ENCODE assay signal across 1 cellular context in genomic region chr9:132978451-132979087, GRCh38.
TF ChIP-seq lines count a peak whose summit lies in the region.

TSS of gene GFI1B (plus strand) at chr9:132978694. CDS start at chr9:132986679, 7,985 bp downstream.

TF ChIP-seq in K562, 482 proteins besides CTCF, POLR2A, EP300 and RAD21 (continued from another document and continues in another):
- TF ChIP-seq, protein P1, sequence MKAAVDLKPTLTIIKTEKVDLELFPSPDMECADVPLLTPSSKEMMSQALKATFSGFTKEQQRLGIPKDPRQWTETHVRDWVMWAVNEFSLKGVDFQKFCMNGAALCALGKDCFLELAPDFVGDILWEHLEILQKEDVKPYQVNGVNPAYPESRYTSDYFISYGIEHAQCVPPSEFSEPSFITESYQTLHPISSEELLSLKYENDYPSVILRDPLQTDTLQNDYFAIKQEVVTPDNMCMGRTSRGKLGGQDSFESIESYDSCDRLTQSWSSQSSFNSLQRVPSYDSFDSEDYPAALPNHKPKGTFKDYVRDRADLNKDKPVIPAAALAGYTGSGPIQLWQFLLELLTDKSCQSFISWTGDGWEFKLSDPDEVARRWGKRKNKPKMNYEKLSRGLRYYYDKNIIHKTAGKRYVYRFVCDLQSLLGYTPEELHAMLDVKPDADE (conservative IDR thresholded peaks at IDR 0.05; ENCODE audit: control insufficient read depth, low read depth, low read length): no peak; the same call in 1 of the 2 replicates
- TF ChIP-seq RCOR1 (IDR thresholded peaks at IDR 0.05; ENCODE audit: borderline replicate concordance in 1 of 2, low read depth in 2 of 2, low read length in 2 of 2) (peak; percentile 99), ZNF239 (CRISPR knock-in tag; IDR thresholded peaks at IDR 0.05) (no peak), ZNF384 (IDR thresholded peaks at IDR 0.05; ENCODE audit: low read depth, low read length) (no peak), ZNF12 (CRISPR knock-in tag; IDR thresholded peaks at IDR 0.05) (no peak), HMG20A (CRISPR knock-in tag; conservative IDR thresholded peaks at IDR 0.05) (peak; percentile 81; the same call in 1 of the 2 replicates), SMARCA4 (IDR thresholded peaks at IDR 0.05) (no peak), THRAP3 (IDR thresholded peaks at IDR 0.05; ENCODE audit: borderline replicate concordance) (no peak), ZNF583 (CRISPR knock-in tag; IDR thresholded peaks at IDR 0.05) (no peak), ZNF398 (CRISPR knock-in tag; IDR thresholded peaks at IDR 0.05) (no peak), ZNF518B (CRISPR knock-in tag; IDR thresholded peaks at IDR 0.05) (no peak), TCF7L2 (IDR thresholded peaks at IDR 0.05; ENCODE audit: low read depth, low read length) (no peak), IRF2 (CRISPR knock-in tag; IDR thresholded peaks at IDR 0.05) (no peak), NR2C2 (CRISPR knock-in tag; IDR thresholded peaks at IDR 0.05) (no peak), NR2C2 (tag; IDR thresholded peaks at IDR 0.05) (0 out of 2 replicates have a peak, but pooled peaks have one; percentile 43), HDAC3 (IDR thresholded peaks at IDR 0.05; ENCODE audit: borderline replicate concordance, partially characterized antibody) (no peak), FOSL1 (tag; conservative IDR thresholded peaks at IDR 0.05) (0 out of 2 replicates have a peak, but pooled peaks have one; percentile 28), RBFOX2 (IDR thresholded peaks at IDR 0.05; ENCODE audit: low read depth, low read length) (peak; percentile 65), TOE1 (IDR thresholded peaks at IDR 0.05; ENCODE audit: borderline replicate concordance) (no peak), TOE1 (CRISPR knock-in tag; IDR thresholded peaks at IDR 0.05; ENCODE audit: borderline replicate concordance, low read depth) (no peak), NFATC3 (IDR thresholded peaks at IDR 0.05) (no peak), ZBTB9 (CRISPR knock-in tag; IDR thresholded peaks at IDR 0.05) (no peak), CUX1 (CRISPR knock-in tag; IDR thresholded peaks at IDR 0.05) (no peak), MXI1 (IDR thresholded peaks at IDR 0.05; ENCODE audit: low read depth, low read length) (peak; percentile 65; the same call in 1 of the 2 replicates), SNAPC5 (CRISPR knock-in tag; IDR thresholded peaks at IDR 0.05) (no peak), ELF1 (tag; IDR thresholded peaks at IDR 0.05) (no peak), SMC3 (conservative IDR thresholded peaks at IDR 0.05; ENCODE audit: insufficient read depth, low read depth, low read length) (no peak), PTTG1 (tag; IDR thresholded peaks at IDR 0.05; ENCODE audit: low read depth) (no peak), MYBL2 (IDR thresholded peaks at IDR 0.05; ENCODE audit: low read depth) (no peak), MYBL2 (CRISPR knock-in tag; IDR thresholded peaks at IDR 0.05; ENCODE audit: borderline replicate concordance) (no peak), TEAD4 (IDR thresholded peaks at IDR 0.05; ENCODE audit: low read length) (peak; percentile 57), TEAD4 (CRISPR knock-in tag; IDR thresholded peaks at IDR 0.05; ENCODE audit: borderline replicate concordance) (no peak), MAX (CRISPR knock-in tag; IDR thresholded peaks at IDR 0.05) (0 out of 2 replicates have a peak, but pooled peaks have one; percentile 29), ZNF224 (CRISPR knock-in tag; IDR thresholded peaks at IDR 0.05) (no peak), HDAC2 (IDR thresholded peaks at IDR 0.05) (peak; percentile 97), ZNF311 (CRISPR knock-in tag; IDR thresholded peaks at IDR 0.05) (0 out of 2 replicates have a peak, but pooled peaks have one; percentile 39), ATF4 (CRISPR knock-in tag; IDR thresholded peaks at IDR 0.05) (no peak), ZNF324 (CRISPR knock-in tag; IDR thresholded peaks at IDR 0.05) (no peak), TRIM28 (IDR thresholded peaks at IDR 0.05) (no peak), CBFA2T2 (conservative IDR thresholded peaks at IDR 0.05) (no peak), TARDBP (IDR thresholded peaks at IDR 0.05) (no peak), HCFC1 (IDR thresholded peaks at IDR 0.05; ENCODE audit: low read depth, low read length) (no peak), ZNF551 (CRISPR knock-in tag; IDR thresholded peaks at IDR 0.05) (no peak)
- TF ChIP-seq, protein P2, sequence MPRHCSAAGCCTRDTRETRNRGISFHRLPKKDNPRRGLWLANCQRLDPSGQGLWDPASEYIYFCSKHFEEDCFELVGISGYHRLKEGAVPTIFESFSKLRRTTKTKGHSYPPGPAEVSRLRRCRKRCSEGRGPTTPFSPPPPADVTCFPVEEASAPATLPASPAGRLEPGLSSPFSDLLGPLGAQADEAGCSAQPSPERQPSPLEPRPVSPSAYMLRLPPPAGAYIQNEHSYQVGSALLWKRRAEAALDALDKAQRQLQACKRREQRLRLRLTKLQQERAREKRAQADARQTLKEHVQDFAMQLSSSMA (CRISPR knock-in tag; IDR thresholded peaks at IDR 0.05): no peak
- TF ChIP-seq, protein P3, sequence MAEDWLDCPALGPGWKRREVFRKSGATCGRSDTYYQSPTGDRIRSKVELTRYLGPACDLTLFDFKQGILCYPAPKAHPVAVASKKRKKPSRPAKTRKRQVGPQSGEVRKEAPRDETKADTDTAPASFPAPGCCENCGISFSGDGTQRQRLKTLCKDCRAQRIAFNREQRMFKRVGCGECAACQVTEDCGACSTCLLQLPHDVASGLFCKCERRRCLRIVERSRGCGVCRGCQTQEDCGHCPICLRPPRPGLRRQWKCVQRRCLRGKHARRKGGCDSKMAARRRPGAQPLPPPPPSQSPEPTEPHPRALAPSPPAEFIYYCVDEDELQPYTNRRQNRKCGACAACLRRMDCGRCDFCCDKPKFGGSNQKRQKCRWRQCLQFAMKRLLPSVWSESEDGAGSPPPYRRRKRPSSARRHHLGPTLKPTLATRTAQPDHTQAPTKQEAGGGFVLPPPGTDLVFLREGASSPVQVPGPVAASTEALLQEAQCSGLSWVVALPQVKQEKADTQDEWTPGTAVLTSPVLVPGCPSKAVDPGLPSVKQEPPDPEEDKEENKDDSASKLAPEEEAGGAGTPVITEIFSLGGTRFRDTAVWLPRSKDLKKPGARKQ (CRISPR knock-in tag; IDR thresholded peaks at IDR 0.05): no peak
